ENCODE assay signal across 28 cellular contexts in the genomic region with DNA sequence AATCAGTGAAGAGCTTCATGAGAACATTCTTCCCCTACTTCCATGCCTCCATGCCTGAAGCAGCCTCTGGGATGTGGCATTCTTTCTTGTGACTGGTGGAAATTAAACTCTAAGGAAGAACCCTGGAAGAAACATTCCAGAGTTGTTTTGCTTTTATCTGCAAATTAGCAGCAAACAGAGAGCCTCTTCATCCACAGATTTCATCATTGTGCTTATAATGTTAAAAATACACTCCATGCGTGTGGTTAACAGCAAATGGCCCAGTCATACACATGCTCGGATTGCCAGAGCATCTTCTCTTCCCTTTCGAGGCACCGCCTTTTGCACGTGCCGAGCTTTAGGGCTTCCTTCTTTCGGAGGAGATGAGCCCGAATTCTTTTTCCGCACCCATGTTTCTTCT.
"Had no signal": no experiment of that assay in that cellular context is flagged by ENCODE, and none has a peak within 500 bp of the region (broad histone marks: within the 10 kb centered on the region; RNA-seq: fewer than 3 reads in every experiment).

No MANE protein-coding gene starts in this region.

- H3K36me3 ChIP-seq: brain microvascular endothelial cell had no signal

- H3K4me2 ChIP-seq: PC-9 had no signal

- H2AFZ ChIP-seq: PC-9 had no signal

- H3K4me3 ChIP-seq: PC-9 had no signal

- H3K27me3 ChIP-seq: brain microvascular endothelial cell had no signal

- DNase-seq: activated CD4-positive, alpha-beta memory T cell treated with anti-CD3 and anti-CD28 coated beads, Interleukin-2, amount 10 ng/mL, durations not matched to agents 7 days and 5 days; activated CD4-positive, alpha-beta T cell treated with anti-CD3 and anti-CD28 coated beads for 4 hours; activated CD4-positive, CD25-positive, alpha-beta regulatory T cell treated with anti-CD3 and anti-CD28 coated beads, Interleukin-2, amount 50 U/mL, for 72 hours; activated CD8-positive, alpha-beta memory T cell treated with anti-CD3 and anti-CD28 coated beads for 24 hours; activated CD8-positive, alpha-beta memory T cell treated with anti-CD3 and anti-CD28 coated beads, Interleukin-2, amount 10 ng/mL, durations not matched to agents 7 days and 5 days; activated CD8-positive, alpha-beta memory T cell treated with anti-CD3 and anti-CD28 coated beads, Interleukin-2, amount 50 U/mL, for 48 hours; activated effector memory CD4-positive, alpha-beta T cell treated with Interleukin-2 at 50 U/mL for 16 hours; activated naive CD4-positive, alpha-beta T cell; activated naive CD4-positive, alpha-beta T cell treated with anti-CD3 and anti-CD28 coated beads, Interleukin-2, amount 50 U/mL, for 16 hours; activated naive CD8-positive, alpha-beta T cell treated with anti-CD3 and anti-CD28 coated beads for 36 hours; activated T-cell treated with anti-CD3 and anti-CD28 coated beads, Interleukin-2, amount 50 U/mL, for 48 hours; amniotic stem cell; aorta; brain microvascular endothelial cell; central memory CD4-positive, alpha-beta T cell; Karpas-422; KBM-7; NCI-H1105; NCI-H1417 treated with DMSO at 0.1 percent for 48 hours; NCI-H1694; NCI-H1930; NCI-H2081 treated with DMSO at 0.1 percent for 48 hours; NCI-H345; NCI-H524 treated with DMSO at 0.1 percent for 48 hours; NCI-H748 treated with DMSO at 0.1 percent for 48 hours; NK-92 treated with Interleukin-12 subunit alpha and Interleukin-12 subunit beta, amount 100 ng/mL, for 24 hours; PC-9; Right ventricle myocardium superior had no signal

- H3K27ac ChIP-seq: brain microvascular endothelial cell, PC-9 had no signal
